In the genomic region with DNA sequence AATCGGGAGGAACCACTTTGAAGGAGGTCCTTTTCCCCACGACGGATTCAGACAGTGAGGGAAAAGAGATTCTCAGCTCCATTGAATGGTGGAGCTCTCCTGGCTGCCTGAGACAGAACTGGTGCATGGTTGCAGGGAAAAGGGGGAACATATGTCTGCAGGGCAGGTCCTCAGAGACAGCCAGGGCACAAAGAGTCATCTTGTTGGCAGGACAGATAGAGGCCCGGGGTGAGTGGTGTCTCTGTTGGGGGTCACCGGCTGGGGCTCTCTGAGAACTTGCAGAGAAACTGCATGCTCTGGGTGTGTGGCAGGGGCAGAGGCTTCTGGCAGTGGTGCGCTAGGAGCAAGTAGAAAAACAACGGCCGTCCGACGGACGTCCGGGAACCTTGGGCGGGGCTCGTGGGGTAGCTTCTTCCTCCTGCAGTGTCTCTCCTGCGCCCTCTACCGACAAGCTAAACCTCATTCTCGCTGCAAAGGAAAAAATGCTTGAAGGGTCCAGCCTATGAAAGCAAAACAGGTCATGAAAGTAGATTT, we compare ENCODE assay signal across 8 cellular contexts.
DNase-seq lines count a peak whose midpoint lies in the region; ATAC-seq and TF ChIP-seq lines count a peak whose summit lies in the region.

No MANE protein-coding gene starts in this region.

- peak overlapping the region; percentile 69 to 73 for H3K4me3 Mint-ChIP-seq in activated T-cell treated with anti-CD3 and anti-CD28 coated beads, Interleukin-2, amount 50 U/mL, for 72 hours
- H3K4me3 Mint-ChIP-seq in neural crest cell: peak overlapping the region; percentile 80

- no peak for TF ChIP-seq POLR2A in thyroid gland (IDR thresholded peaks at IDR 0.05)

- no peaks in the 10 kb centered on the region for H3K9me3 ChIP-seq in thyroid gland

- TF ChIP-seq CTCF in GM12873 (IDR thresholded peaks at IDR 0.05; ENCODE audit: insufficient read depth, low read depth, low read length, missing control alignments) (peak; percentile 71), HL-60 (IDR thresholded peaks at IDR 0.05; ENCODE audit: insufficient read depth, low read length) (peak; percentile 60), fibroblast of the aortic adventitia (IDR thresholded peaks at IDR 0.05; ENCODE audit: insufficient read depth, low read length) (peak; percentile 86), neural crest cell (conservative IDR thresholded peaks at IDR 0.05) (peak; percentile 81), thyroid gland (IDR thresholded peaks at IDR 0.05) (peak in 5 of 6 experiments; percentile 50 to 74 (median 59))

- no peaks in the 10 kb centered on the region for H3K9me3 Mint-ChIP-seq in activated T-cell treated with anti-CD3 and anti-CD28 coated beads, Interleukin-2, amount 50 U/mL, for 72 hours
- no peaks in the 10 kb centered on the region for H3K9me3 Mint-ChIP-seq in neural crest cell

- intact Hi-C loops in thyroid gland (cut with DNase I): loop anchor here (5.0 kb wide), 1 partner anchor 42 kb away; no protein-coding TSS in a partner anchor

- WGBS in thyroid gland, 2 donors: 18 to 31% methylated on average over 16 of the region's 17 CpGs

- no peak overlapping the region for H3K4me3 ChIP-seq in HL-60 (replicated peaks; ENCODE audit: insufficient read depth, low read length)
- peak overlapping the region; percentile 47 for H3K4me3 ChIP-seq in fibroblast of the aortic adventitia (ENCODE audit: low read depth, low read length)
- no peak overlapping the region for H3K4me3 ChIP-seq in thyroid gland (replicated peaks in 1 of 3)

- peak; percentile 52 to 86 for DNase-seq in HL-60 (ENCODE audit: low read depth in 1 of 2, low spot score in 1 of 2)
- peak; percentile 93 for DNase-seq in OCI-M1 (lab: John Stamatoyannopoulos, UW)
- peak; percentile 71 to 78 for DNase-seq in activated T-cell treated with anti-CD3 and anti-CD28 coated beads, Interleukin-2, amount 50 U/mL, for 72 hours
- DNase-seq in fibroblast of the aortic adventitia (ENCODE audit: low read depth): peak; percentile 74
- peak; percentile 94 for DNase-seq in neural crest cell (ENCODE audit: low read depth, low spot score)
- peak; percentile 72 to 85 for DNase-seq in thyroid gland

- H3K27ac ChIP-seq in HL-60 (replicated peaks) (no peak overlapping the region), thyroid gland (no peak overlapping the region)

- peaks cover 21% of the 10 kb centered on the region for H3K27me3 Mint-ChIP-seq in activated T-cell treated with anti-CD3 and anti-CD28 coated beads, Interleukin-2, amount 50 U/mL, for 72 hours (ENCODE audit: low read depth)
- H3K27me3 Mint-ChIP-seq in neural crest cell (ENCODE audit: low read depth): peaks cover 4% of the 10 kb centered on the region

- ATAC-seq in activated T-cell treated with anti-CD3 and anti-CD28 coated beads, Interleukin-2, amount 50 U/mL, for 72 hours (replicated peaks in 1 of 2): peak; percentile 74 to 81
- ATAC-seq in HG03457 (IDR thresholded peaks at IDR 0.05; ENCODE audit: unreplicated experiment): no peak

- no peaks in the 10 kb centered on the region for H3K4me1 ChIP-seq in thyroid gland

- peaks cover 30% of the 10 kb centered on the region for H3K4me1 Mint-ChIP-seq in activated T-cell treated with anti-CD3 and anti-CD28 coated beads, Interleukin-2, amount 50 U/mL, for 72 hours (ENCODE audit: low read depth)
- peaks cover 40% of the 10 kb centered on the region for H3K4me1 Mint-ChIP-seq in neural crest cell

- H3K27ac Mint-ChIP-seq in activated T-cell treated with anti-CD3 and anti-CD28 coated beads, Interleukin-2, amount 50 U/mL, for 72 hours: no peak overlapping the region
- H3K27ac Mint-ChIP-seq in neural crest cell (ENCODE audit: unreplicated experiment): peak overlapping the region; percentile 76

- H3K27me3 ChIP-seq in HL-60 (ENCODE audit: insufficient read depth, poor library complexity, severe bottlenecking): peaks cover 12% of the 10 kb centered on the region
- no peaks in the 10 kb centered on the region for H3K27me3 ChIP-seq in thyroid gland

- no peaks in the 10 kb centered on the region for H3K36me3 Mint-ChIP-seq in activated T-cell treated with anti-CD3 and anti-CD28 coated beads, Interleukin-2, amount 50 U/mL, for 72 hours (ENCODE audit: insufficient read depth in 2 of 2)
- no peaks in the 10 kb centered on the region for H3K36me3 Mint-ChIP-seq in neural crest cell (ENCODE audit: low read depth)

- no peaks in the 10 kb centered on the region for H3K36me3 ChIP-seq in thyroid gland
